In the genomic region with DNA sequence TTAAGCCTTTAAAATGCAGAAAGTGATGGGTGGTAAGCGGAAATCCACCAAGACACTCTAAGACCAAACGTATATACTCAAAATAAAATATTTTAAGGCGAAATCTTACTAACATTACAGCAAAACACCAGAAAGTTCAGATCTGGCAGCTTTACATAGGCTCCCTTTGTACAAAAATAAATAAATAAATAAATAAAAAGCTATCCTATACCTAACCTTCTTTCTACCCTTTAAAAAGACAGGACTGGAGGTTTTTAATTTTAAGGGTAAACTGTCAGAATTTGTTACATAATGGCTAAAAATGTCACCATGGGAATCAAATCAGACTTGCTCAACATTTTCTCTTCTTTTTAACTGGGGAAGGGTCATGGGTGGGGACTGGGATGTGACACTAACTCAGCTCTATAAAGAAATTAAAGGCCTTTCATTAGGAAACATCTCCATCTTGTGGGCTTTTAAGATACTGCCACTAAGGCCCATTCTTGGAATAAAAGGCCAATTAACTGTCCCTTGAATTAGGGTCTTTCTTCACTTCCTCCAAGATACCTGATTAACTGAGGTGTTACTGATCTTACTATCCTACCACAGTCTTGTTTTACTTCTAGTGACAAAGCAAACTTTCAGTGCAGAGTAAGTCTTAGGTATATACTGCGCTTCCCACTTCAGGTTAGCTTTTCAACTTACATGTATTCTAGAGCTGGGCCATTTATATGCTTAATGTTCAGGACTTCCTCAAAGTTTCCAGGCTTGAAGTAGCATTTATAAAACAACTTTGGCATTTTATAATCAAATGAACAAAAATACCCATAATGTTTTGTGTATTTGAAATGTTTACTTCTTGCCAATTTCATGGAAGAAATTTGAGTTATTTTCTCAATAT, we compare ENCODE assay signal across 9 cellular contexts. TPM values are rescaled to one million over a fixed set of nuclear protein-coding genes. Genes with fewer than 3 reads are reported as not detected.
DNase-seq lines count a peak whose midpoint lies in the region; ATAC-seq and TF ChIP-seq lines count a peak whose summit lies in the region.
"Had no signal": no experiment of that assay in that cellular context is flagged by ENCODE, and none has a peak within 500 bp of the region (broad histone marks: within the 10 kb centered on the region; RNA-seq: fewer than 3 reads in every experiment).

No MANE protein-coding gene starts in this region.

- H3K27me3 ChIP-seq in Karpas-422 (ENCODE audit: low read length) = no peaks in the 10 kb centered on the region
- H3K27me3 ChIP-seq in right atrium auricular region = no peaks in the 10 kb centered on the region
- H3K27me3 ChIP-seq: BLaER1 had no signal

- H4K20me1 ChIP-seq in Karpas-422 (ENCODE audit: insufficient read depth, low read depth, low read length) = peaks cover 30% of the 10 kb centered on the region

- H3K4me3 Mint-ChIP-seq in activated naive CD8-positive, alpha-beta T cell treated with anti-CD3 and anti-CD28 coated beads, Interleukin-2, amount 10 ng/mL, durations not matched to agents 7 days and 5 days = peak overlapping the region; percentile 4
- no peak overlapping the region for H3K4me3 Mint-ChIP-seq in stimulated activated effector memory CD8-positive, alpha-beta T cell treated with anti-CD3 and anti-CD28 coated beads, Interleukin-12 subunit alpha, Interleukin-12 subunit beta, amount 100 ng/mL, for 72 hours

- H3K4me1 Mint-ChIP-seq in activated naive CD8-positive, alpha-beta T cell treated with anti-CD3 and anti-CD28 coated beads, Interleukin-2, amount 10 ng/mL, durations not matched to agents 7 days and 5 days = peaks cover 67% of the 10 kb centered on the region
- peaks cover 74% of the 10 kb centered on the region for H3K4me1 Mint-ChIP-seq in stimulated activated effector memory CD8-positive, alpha-beta T cell treated with anti-CD3 and anti-CD28 coated beads, Interleukin-12 subunit alpha, Interleukin-12 subunit beta, amount 100 ng/mL, for 72 hours

- H2AFZ ChIP-seq in Karpas-422 (ENCODE audit: low read length) = no peak overlapping the region

- H3K79me2 ChIP-seq in Karpas-422 (ENCODE audit: low read length) = peaks cover 82% of the 10 kb centered on the region

- H3K9me3 ChIP-seq in Karpas-422 (ENCODE audit: low read length) (no peaks in the 10 kb centered on the region), right atrium auricular region (no peaks in the 10 kb centered on the region)
- H3K9me3 ChIP-seq: BLaER1 had no signal

- no peak overlapping the region for H3K4me2 ChIP-seq in Karpas-422 (ENCODE audit: low read depth, low read length, poor library complexity, severe bottlenecking)
- H3K4me2 ChIP-seq: BLaER1 had no signal

- H3K9me3 Mint-ChIP-seq in activated naive CD8-positive, alpha-beta T cell treated with anti-CD3 and anti-CD28 coated beads, Interleukin-2, amount 10 ng/mL, durations not matched to agents 7 days and 5 days = no peaks in the 10 kb centered on the region
- no peaks in the 10 kb centered on the region for H3K9me3 Mint-ChIP-seq in stimulated activated effector memory CD8-positive, alpha-beta T cell treated with anti-CD3 and anti-CD28 coated beads, Interleukin-12 subunit alpha, Interleukin-12 subunit beta, amount 100 ng/mL, for 72 hours

- no peaks in the 10 kb centered on the region for H3K9me2 ChIP-seq in Karpas-422 (replicated peaks; ENCODE audit: insufficient read depth, low read length)

- H3K9ac ChIP-seq in Karpas-422 (ENCODE audit: low read length) = no peak overlapping the region
- H3K9ac ChIP-seq: BLaER1 had no signal

- ATAC-seq in activated naive CD8-positive, alpha-beta T cell treated with anti-CD3 and anti-CD28 coated beads, Interleukin-2, amount 10 ng/mL, durations not matched to agents 7 days and 5 days (ENCODE audit: low read depth) = no peak
- peak; percentile 51 for ATAC-seq in stimulated activated effector memory CD8-positive, alpha-beta T cell treated with anti-CD3 and anti-CD28 coated beads, Interleukin-12 subunit alpha, Interleukin-12 subunit beta, amount 100 ng/mL, for 72 hours

- DNase-seq in NCI-H1105 treated with DMSO at 0.1 percent for 48 hours (lab: John Stamatoyannopoulos, UW) (peak; percentile 7), NCI-H1105 (lab: John Stamatoyannopoulos, UW) (no peak), Karpas-422 (peak; percentile 49), right atrium auricular region (ENCODE audit: low spot score) (no peak), NCI-H524 treated with DMSO at 0.1 percent for 48 hours (lab: John Stamatoyannopoulos, UW) (no peak), SHP77 treated with DMSO at 0.1 percent for 48 hours (lab: John Stamatoyannopoulos, UW) (no peak)
- DNase-seq in activated naive CD8-positive, alpha-beta T cell treated with anti-CD3 and anti-CD28 coated beads, Interleukin-2, amount 10 ng/mL, durations not matched to agents 7 days and 5 days = no peak
- DNase-seq in stimulated activated effector memory CD8-positive, alpha-beta T cell treated with anti-CD3 and anti-CD28 coated beads, Interleukin-12 subunit alpha, Interleukin-12 subunit beta, amount 100 ng/mL, for 72 hours (ENCODE audit: low spot score in 2 of 2) = no peak

- no peak overlapping the region for H3K27ac ChIP-seq in Karpas-422 (ENCODE audit: low read length)
- peak overlapping the region in 1 of 2 donors; percentile 27 for H3K27ac ChIP-seq in right atrium auricular region
- H3K27ac ChIP-seq: BLaER1 had no signal

- H3K36me3 ChIP-seq in Karpas-422 (ENCODE audit: insufficient read depth, low read length) (peaks cover 39% of the 10 kb centered on the region; the same call in 1 of the 2 replicates), right atrium auricular region (peaks cover 30% of the 10 kb centered on the region)

- TF ChIP-seq CTCF in right atrium auricular region (IDR thresholded peaks at IDR 0.05) = peak; percentile 49 to 78

- no peaks in the 10 kb centered on the region; the same call in 1 of the 2 replicates for H3K4me1 ChIP-seq in Karpas-422 (ENCODE audit: low read length)
- peaks cover 0 to 82% of the 10 kb centered on the region in 2 donors for H3K4me1 ChIP-seq in right atrium auricular region

- H3K36me3 Mint-ChIP-seq in activated naive CD8-positive, alpha-beta T cell treated with anti-CD3 and anti-CD28 coated beads, Interleukin-2, amount 10 ng/mL, durations not matched to agents 7 days and 5 days = peaks cover 38% of the 10 kb centered on the region
- peaks cover 100% of the 10 kb centered on the region for H3K36me3 Mint-ChIP-seq in stimulated activated effector memory CD8-positive, alpha-beta T cell treated with anti-CD3 and anti-CD28 coated beads, Interleukin-12 subunit alpha, Interleukin-12 subunit beta, amount 100 ng/mL, for 72 hours

- POLR2A ChIA-PET in activated naive CD8-positive, alpha-beta T cell treated with anti-CD3 and anti-CD28 coated beads, Interleukin-2, amount 10 ng/mL, durations not matched to agents 7 days and 5 days (lab: Charles Lee) = interaction anchor here (0.8 to 3.7 kb wide), 4 partner anchors 12 to 378 kb away, joined by 3 to 21 read pairs (median 8); a partner anchor contains a TSS

- H3K27ac Mint-ChIP-seq in activated naive CD8-positive, alpha-beta T cell treated with anti-CD3 and anti-CD28 coated beads, Interleukin-2, amount 10 ng/mL, durations not matched to agents 7 days and 5 days = peak overlapping the region; percentile 44
- H3K27ac Mint-ChIP-seq in stimulated activated effector memory CD8-positive, alpha-beta T cell treated with anti-CD3 and anti-CD28 coated beads, Interleukin-12 subunit alpha, Interleukin-12 subunit beta, amount 100 ng/mL, for 72 hours = peak overlapping the region; percentile 26

- no peak overlapping the region for H3K4me3 ChIP-seq in Karpas-422 (ENCODE audit: low read length)
- no peak overlapping the region for H3K4me3 ChIP-seq in right atrium auricular region
- H3K4me3 ChIP-seq: BLaER1 had no signal

- H3K27me3 Mint-ChIP-seq in activated naive CD8-positive, alpha-beta T cell treated with anti-CD3 and anti-CD28 coated beads, Interleukin-2, amount 10 ng/mL, durations not matched to agents 7 days and 5 days = no peaks in the 10 kb centered on the region

RNA-seq across cellular contexts. Expression of a gene that starts 13.3 kb away (rescaled TPM):
- 50.7 and 64.1 TPM in 2 replicates for total RNA-seq in Karpas-422 (2014; rRNA removed; shearing (Covaris generic); ENCODE audit: low replicate concordance)
- total RNA-seq in activated naive CD8-positive, alpha-beta T cell treated with anti-CD3 and anti-CD28 coated beads, Interleukin-2, amount 10 ng/mL, durations not matched to agents 7 days and 5 days = 100 to 1,000 TPM; 356 to 360 TPM
- 10 to 100 TPM; 45.7 to 48.7 TPM for total RNA-seq in right atrium auricular region

Comparison
In these comparisons a context has a peak if more than half of its experiments do, and no peak if none do; other contexts are left out.
1. DNase-seq: peak in NCI-H1105 treated with DMSO at 0.1 percent for 48 hours (single experiment) and Karpas-422 (single experiment); none in NCI-H1105 (single experiment), activated naive CD8-positive, alpha-beta T cell treated with anti-CD3 and anti-CD28 coated beads, Interleukin-2, amount 10 ng/mL, durations not matched to agents 7 days and 5 days (single experiment), right atrium auricular region (single experiment), stimulated activated effector memory CD8-positive, alpha-beta T cell treated with anti-CD3 and anti-CD28 coated beads, Interleukin-12 subunit alpha, Interleukin-12 subunit beta, amount 100 ng/mL, for 72 hours (0 of 2), NCI-H524 treated with DMSO at 0.1 percent for 48 hours (single experiment) and SHP77 treated with DMSO at 0.1 percent for 48 hours (single experiment).